Comparison of ENCODE assay signal across 1 cellular context in the genomic region with DNA sequence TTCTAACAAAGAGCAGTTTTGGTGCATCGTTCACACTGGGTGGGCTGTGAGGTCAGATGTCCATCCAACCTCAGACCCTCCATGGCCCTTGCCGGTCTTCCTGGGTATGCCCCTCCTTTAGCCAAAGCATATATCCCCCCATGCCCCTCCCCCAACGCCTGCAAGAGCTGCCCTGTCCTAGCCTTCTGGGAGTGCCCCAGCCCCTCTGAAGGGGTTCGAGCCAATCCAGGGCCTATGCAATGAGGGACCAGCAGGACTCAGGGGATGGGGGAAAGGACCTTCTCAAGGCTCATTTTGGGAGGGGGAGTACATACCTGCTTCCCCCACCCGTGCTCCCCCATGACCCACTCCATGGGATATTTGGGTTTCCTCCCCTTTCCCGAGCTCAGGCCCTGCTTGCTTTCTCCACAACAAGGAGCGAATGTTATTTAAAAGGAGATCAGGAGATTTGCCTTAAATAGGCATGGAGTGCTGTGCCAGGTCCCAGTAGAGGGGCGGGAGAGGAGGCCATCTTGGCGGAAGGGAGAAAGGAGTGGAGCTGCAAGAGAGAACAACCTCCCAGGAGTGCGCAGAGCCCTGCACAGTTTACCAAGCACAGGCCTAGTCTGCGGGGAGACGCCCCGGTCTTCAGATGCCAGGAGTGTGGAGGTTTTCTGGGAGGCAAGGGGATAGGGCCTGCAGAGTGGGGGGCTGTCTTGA.
TF ChIP-seq lines count a peak whose summit lies in the region.

No MANE protein-coding gene starts in this region.

TF ChIP-seq in GM23338, 12 proteins besides CTCF, POLR2A, EP300 and RAD21 (continued from another document):
- TF ChIP-seq, protein P1, sequence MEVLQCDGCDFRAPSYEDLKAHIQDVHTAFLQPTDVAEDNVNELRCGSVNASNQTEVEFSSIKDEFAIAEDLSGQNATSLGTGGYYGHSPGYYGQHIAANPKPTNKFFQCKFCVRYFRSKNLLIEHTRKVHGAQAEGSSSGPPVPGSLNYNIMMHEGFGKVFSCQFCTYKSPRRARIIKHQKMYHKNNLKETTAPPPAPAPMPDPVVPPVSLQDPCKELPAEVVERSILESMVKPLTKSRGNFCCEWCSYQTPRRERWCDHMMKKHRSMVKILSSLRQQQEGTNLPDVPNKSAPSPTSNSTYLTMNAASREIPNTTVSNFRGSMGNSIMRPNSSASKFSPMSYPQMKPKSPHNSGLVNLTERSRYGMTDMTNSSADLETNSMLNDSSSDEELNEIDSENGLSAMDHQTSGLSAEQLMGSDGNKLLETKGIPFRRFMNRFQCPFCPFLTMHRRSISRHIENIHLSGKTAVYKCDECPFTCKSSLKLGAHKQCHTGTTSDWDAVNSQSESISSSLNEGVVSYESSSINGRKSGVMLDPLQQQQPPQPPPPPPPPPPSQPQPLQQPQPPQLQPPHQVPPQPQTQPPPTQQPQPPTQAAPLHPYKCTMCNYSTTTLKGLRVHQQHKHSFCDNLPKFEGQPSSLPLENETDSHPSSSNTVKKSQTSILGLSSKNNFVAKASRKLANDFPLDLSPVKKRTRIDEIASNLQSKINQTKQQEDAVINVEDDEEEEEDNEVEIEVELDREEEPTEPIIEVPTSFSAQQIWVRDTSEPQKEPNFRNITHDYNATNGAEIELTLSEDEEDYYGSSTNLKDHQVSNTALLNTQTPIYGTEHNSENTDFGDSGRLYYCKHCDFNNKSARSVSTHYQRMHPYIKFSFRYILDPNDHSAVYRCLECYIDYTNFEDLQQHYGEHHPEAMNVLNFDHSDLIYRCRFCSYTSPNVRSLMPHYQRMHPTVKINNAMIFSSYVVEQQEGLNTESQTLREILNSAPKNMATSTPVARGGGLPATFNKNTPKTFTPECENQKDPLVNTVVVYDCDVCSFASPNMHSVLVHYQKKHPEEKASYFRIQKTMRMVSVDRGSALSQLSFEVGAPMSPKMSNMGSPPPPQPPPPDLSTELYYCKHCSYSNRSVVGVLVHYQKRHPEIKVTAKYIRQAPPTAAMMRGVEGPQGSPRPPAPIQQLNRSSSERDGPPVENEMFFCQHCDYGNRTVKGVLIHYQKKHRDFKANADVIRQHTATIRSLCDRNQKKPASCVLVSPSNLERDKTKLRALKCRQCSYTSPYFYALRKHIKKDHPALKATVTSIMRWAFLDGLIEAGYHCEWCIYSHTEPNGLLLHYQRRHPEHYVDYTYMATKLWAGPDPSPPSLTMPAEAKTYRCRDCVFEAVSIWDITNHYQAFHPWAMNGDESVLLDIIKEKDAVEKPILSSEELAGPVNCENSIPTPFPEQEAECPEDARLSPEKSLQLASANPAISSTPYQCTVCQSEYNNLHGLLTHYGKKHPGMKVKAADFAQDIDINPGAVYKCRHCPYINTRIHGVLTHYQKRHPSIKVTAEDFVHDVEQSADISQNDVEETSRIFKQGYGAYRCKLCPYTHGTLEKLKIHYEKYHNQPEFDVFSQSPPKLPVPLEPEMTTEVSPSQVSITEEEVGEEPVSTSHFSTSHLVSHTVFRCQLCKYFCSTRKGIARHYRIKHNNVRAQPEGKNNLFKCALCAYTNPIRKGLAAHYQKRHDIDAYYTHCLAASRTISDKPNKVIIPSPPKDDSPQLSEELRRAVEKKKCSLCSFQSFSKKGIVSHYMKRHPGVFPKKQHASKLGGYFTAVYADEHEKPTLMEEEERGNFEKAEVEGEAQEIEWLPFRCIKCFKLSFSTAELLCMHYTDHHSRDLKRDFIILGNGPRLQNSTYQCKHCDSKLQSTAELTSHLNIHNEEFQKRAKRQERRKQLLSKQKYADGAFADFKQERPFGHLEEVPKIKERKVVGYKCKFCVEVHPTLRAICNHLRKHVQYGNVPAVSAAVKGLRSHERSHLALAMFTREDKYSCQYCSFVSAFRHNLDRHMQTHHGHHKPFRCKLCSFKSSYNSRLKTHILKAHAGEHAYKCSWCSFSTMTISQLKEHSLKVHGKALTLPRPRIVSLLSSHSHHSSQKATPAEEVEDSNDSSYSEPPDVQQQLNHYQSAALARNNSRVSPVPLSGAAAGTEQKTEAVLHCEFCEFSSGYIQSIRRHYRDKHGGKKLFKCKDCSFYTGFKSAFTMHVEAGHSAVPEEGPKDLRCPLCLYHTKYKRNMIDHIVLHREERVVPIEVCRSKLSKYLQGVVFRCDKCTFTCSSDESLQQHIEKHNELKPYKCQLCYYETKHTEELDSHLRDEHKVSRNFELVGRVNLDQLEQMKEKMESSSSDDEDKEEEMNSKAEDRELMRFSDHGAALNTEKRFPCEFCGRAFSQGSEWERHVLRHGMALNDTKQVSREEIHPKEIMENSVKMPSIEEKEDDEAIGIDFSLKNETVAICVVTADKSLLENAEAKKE (CRISPR knock-in tag; IDR thresholded peaks at IDR 0.05), result peak; percentile 7
- no peak for TF ChIP-seq EZH2phosphoT487 (IDR thresholded peaks at IDR 0.05; ENCODE audit: unreplicated experiment)
